Comparison of ENCODE assay signal across 35 cellular contexts in genomic region chr10:10327934-10328333, GRCh38.
"Had no signal": no experiment of that assay in that cellular context is flagged by ENCODE, and none has a peak within 500 bp of the region (broad histone marks: within the 10 kb centered on the region; RNA-seq: fewer than 3 reads in every experiment).

No MANE protein-coding gene starts in this region.

- H3K27me3 ChIP-seq: adrenal gland, breast epithelium, dorsolateral prefrontal cortex, esophagus muscularis mucosa, gastroesophageal sphincter, heart right ventricle had no signal

- H3K27me3 Mint-ChIP-seq: activated B cell treated with CpG ODN at 0.5 μM for 24 hours; activated CD8-positive, alpha-beta T cell treated with anti-CD3 and anti-CD28 coated beads for 36 hours; activated naive CD8-positive, alpha-beta T cell treated with anti-CD3 and anti-CD28 coated beads for 36 hours; brain; central memory CD8-positive, alpha-beta T cell; dendritic cell treated with granulocyte-macrophage colony-stimulating factor and Interleukin-4, amounts not matched to agents 40 ng/mL and 50 ng/mL, for 4 days had no signal

- DNase-seq: activated B cell treated with CpG ODN at 0.5 μM for 24 hours; activated CD4-positive, alpha-beta T cell treated with anti-CD3 and anti-CD28 coated beads for 48 hours; activated CD4-positive, alpha-beta T cell treated with anti-CD3 and anti-CD28 coated beads, Interleukin-2, amount 50 U/mL, for 1 hour; activated CD4-positive, alpha-beta T cell treated with anti-CD3 and anti-CD28 coated beads, Interleukin-2, amount 50 U/mL, for 48 hours; activated CD8-positive, alpha-beta memory T cell treated with anti-CD3 and anti-CD28 coated beads for 24 hours; activated CD8-positive, alpha-beta T cell treated with anti-CD3 and anti-CD28 coated beads for 36 hours; activated effector memory CD4-positive, alpha-beta T cell treated with anti-CD3 and anti-CD28 coated beads, Interleukin-2, amount 50 U/mL, for 16 hours; activated naive CD4-positive, alpha-beta T cell treated with anti-CD3 and anti-CD28 coated beads for 36 hours; activated naive CD8-positive, alpha-beta T cell treated with anti-CD3 and anti-CD28 coated beads for 36 hours; activated naive CD8-positive, alpha-beta T cell treated with anti-CD3 and anti-CD28 coated beads, Interleukin-2, amount 50 U/mL, for 24 hours; activated T-cell treated with anti-CD3 and anti-CD28 coated beads, Interleukin-2, amount 50 U/mL, for 48 hours; adrenal gland; amygdala; aorta; dorsolateral prefrontal cortex; effector memory CD4-positive, alpha-beta T cell; endodermal cell; erythroblast; heart right ventricle; T-helper 1 cell; T-helper 17 cell; T1000; WERI-Rb-1 had no signal

- ATAC-seq: activated CD4-positive, CD25-positive, alpha-beta regulatory T cell treated with anti-CD3 and anti-CD28 coated beads, Interleukin-2, amount 50 U/mL, for 24 hours; activated CD8-positive, alpha-beta T cell treated with anti-CD3 and anti-CD28 coated beads for 36 hours; activated naive CD8-positive, alpha-beta T cell treated with anti-CD3 and anti-CD28 coated beads, Interleukin-2, amount 50 U/mL, for 24 hours; gastroesophageal sphincter; heart right ventricle; T-helper 17 cell had no signal

- H3K4me3 Mint-ChIP-seq: activated B cell treated with CpG ODN at 0.5 μM for 24 hours; activated CD8-positive, alpha-beta T cell treated with anti-CD3 and anti-CD28 coated beads for 36 hours; activated naive CD4-positive, alpha-beta T cell treated with anti-CD3 and anti-CD28 coated beads for 36 hours; activated naive CD4-positive, alpha-beta T cell treated with anti-CD3 and anti-CD28 coated beads, Interleukin-2, amount 50 U/mL, for 24 hours; activated naive CD8-positive, alpha-beta T cell treated with anti-CD3 and anti-CD28 coated beads for 36 hours; activated naive CD8-positive, alpha-beta T cell treated with anti-CD3 and anti-CD28 coated beads, Interleukin-2, amount 50 U/mL, for 24 hours; activated T-helper 1 cell treated with anti-CD3 and anti-CD28 coated beads, Interleukin-12 subunit alpha, Interleukin-12 subunit beta, Interleukin-2, Interleukin-4 antibody, amounts not matched to agents 30 ng/mL and 10 ng/mL and 1 ng/mL, durations not matched to agents 14 hours and 24 hours and 36 hours; brain; central memory CD8-positive, alpha-beta T cell; dendritic cell treated with granulocyte-macrophage colony-stimulating factor and Interleukin-4, amounts not matched to agents 40 ng/mL and 50 ng/mL, for 4 days; endodermal cell; T-helper 17 cell; T-helper 2 cell treated with Interferon-gamma antibody and Interleukin-4, amounts not matched to agents 5 μg/mL and 100 μg/mL, for 36 hours had no signal

- H3K9me3 ChIP-seq: adrenal gland, breast epithelium, esophagus muscularis mucosa, gastroesophageal sphincter, heart right ventricle had no signal

- H3K36me3 Mint-ChIP-seq: activated naive CD4-positive, alpha-beta T cell treated with anti-CD3 and anti-CD28 coated beads, Interleukin-2, amount 50 U/mL, for 24 hours; activated naive CD8-positive, alpha-beta T cell treated with anti-CD3 and anti-CD28 coated beads for 36 hours; brain had no signal

- H3K4me3 ChIP-seq: adrenal gland, breast epithelium, coronary artery, dorsolateral prefrontal cortex, esophagus muscularis mucosa, gastroesophageal sphincter, heart right ventricle had no signal

- H3K4me1 ChIP-seq: adrenal gland, breast epithelium, esophagus muscularis mucosa, gastroesophageal sphincter, heart right ventricle had no signal

- H3K27ac ChIP-seq: adrenal gland, breast epithelium, coronary artery, esophagus muscularis mucosa, gastroesophageal sphincter, heart right ventricle, WERI-Rb-1 had no signal

- H3K36me3 ChIP-seq: adrenal gland, breast epithelium, esophagus muscularis mucosa, gastroesophageal sphincter, heart right ventricle, WERI-Rb-1 had no signal

- H3K9me3 Mint-ChIP-seq: activated B cell treated with CpG ODN at 0.5 μM for 24 hours; activated CD8-positive, alpha-beta T cell treated with anti-CD3 and anti-CD28 coated beads for 36 hours; activated naive CD4-positive, alpha-beta T cell treated with anti-CD3 and anti-CD28 coated beads for 36 hours; activated naive CD4-positive, alpha-beta T cell treated with anti-CD3 and anti-CD28 coated beads, Interleukin-2, amount 50 U/mL, for 24 hours; activated naive CD8-positive, alpha-beta T cell treated with anti-CD3 and anti-CD28 coated beads for 36 hours; activated naive CD8-positive, alpha-beta T cell treated with anti-CD3 and anti-CD28 coated beads, Interleukin-2, amount 50 U/mL, for 24 hours; activated T-helper 1 cell treated with anti-CD3 and anti-CD28 coated beads, Interleukin-12 subunit alpha, Interleukin-12 subunit beta, Interleukin-2, Interleukin-4 antibody, amounts not matched to agents 30 ng/mL and 10 ng/mL and 1 ng/mL, durations not matched to agents 14 hours and 24 hours and 36 hours; activated T-helper 2 cell treated with anti-CD3 and anti-CD28 coated beads, Interferon-gamma antibody, Interleukin-2, Interleukin-4, amounts not matched to agents 10 μg/mL and 5 μg/mL and 100 μg/mL, durations not matched to agents 14 hours and 24 hours and 36 hours; dendritic cell treated with granulocyte-macrophage colony-stimulating factor and Interleukin-4, amounts not matched to agents 40 ng/mL and 50 ng/mL, for 4 days; endodermal cell; T-helper 2 cell treated with Interferon-gamma antibody and Interleukin-4, amounts not matched to agents 5 μg/mL and 100 μg/mL, for 36 hours had no signal

- H3K4me1 Mint-ChIP-seq: activated B cell treated with CpG ODN at 0.5 μM for 24 hours; activated naive CD4-positive, alpha-beta T cell treated with anti-CD3 and anti-CD28 coated beads, Interleukin-2, amount 50 U/mL, for 24 hours; activated naive CD8-positive, alpha-beta T cell treated with anti-CD3 and anti-CD28 coated beads for 36 hours; activated naive CD8-positive, alpha-beta T cell treated with anti-CD3 and anti-CD28 coated beads, Interleukin-2, amount 50 U/mL, for 24 hours; central memory CD8-positive, alpha-beta T cell; endodermal cell; T-helper 17 cell had no signal
